Comparison of ENCODE assay signal across 13 cellular contexts in genomic region chr17:9512323-9513168, GRCh38.
A peak's percentile ranks its signal among the peaks of the same experiment; 100 is the strongest.
DNase-seq lines count a peak whose midpoint lies in the region; ATAC-seq and TF ChIP-seq lines count a peak whose summit lies in the region.
"Had no signal": no experiment of that assay in that cellular context is flagged by ENCODE, and none has a peak within 500 bp of the region (broad histone marks: within the 10 kb centered on the region; RNA-seq: fewer than 3 reads in every experiment).

No MANE protein-coding gene starts in this region.

- H3K9ac ChIP-seq in HCT116 (ENCODE audit: low read length) (no peak overlapping the region), fibroblast of lung (ENCODE audit: insufficient read depth, low read length) (no peak overlapping the region)

- H3K79me2 ChIP-seq in HCT116 (ENCODE audit: insufficient read depth, low read length) (no peaks in the 10 kb centered on the region), fibroblast of lung (ENCODE audit: control insufficient read depth, insufficient read depth, low read length) (no peaks in the 10 kb centered on the region)

- no peak for TF ChIP-seq POLR2A in HCT116 (IDR thresholded peaks at IDR 0.05; ENCODE audit: borderline replicate concordance, extremely low read depth, insufficient read depth, insufficient read length)

- H3K27ac ChIP-seq in HCT116 (ENCODE audit: low read depth, low read length) = no peak overlapping the region; the same call in 1 of the 2 replicates
- H3K27ac ChIP-seq in fibroblast of lung (ENCODE audit: insufficient read depth, low read length) = no peak overlapping the region
- H3K27ac ChIP-seq: uterus had no signal

- no TSS peak for BruUV-seq in HCT116 (replicated peaks; lab: Mats Ljungman, UMichigan)

- ATAC-seq in HCT116 = peak; percentile 96
- no peak for ATAC-seq in HG02840 (IDR thresholded peaks at IDR 0.05; ENCODE audit: low FRiP score, unreplicated experiment)
- ATAC-seq in GM19395 (IDR thresholded peaks at IDR 0.05; ENCODE audit: unreplicated experiment) = no peak
- ATAC-seq: activated CD8-positive, alpha-beta memory T cell treated with anti-CD3 and anti-CD28 coated beads, Interleukin-2, amount 10 ng/mL, durations not matched to agents 7 days and 5 days; natural killer cell treated with Interleukin-12 subunit alpha and Interleukin-12 subunit beta and Interleukin-15 and Interleukin-18, amount 100 ng/mL, for 72 hours had no signal

- CTCF ChIA-PET in HCT116 (lab: Charles Lee) = interaction anchor here (1.5 kb wide), 1 partner anchor 10 kb away, joined by 4 read pairs; no protein-coding TSS in a partner anchor

- DNase-seq in A172 (ENCODE audit: low spot score) (peak; percentile 59), HCT116 (ENCODE audit: low read depth, low spot score) (peak; percentile 65), SW 1271 (lab: John Stamatoyannopoulos, UW) (peak; percentile 22 to 25), fibroblast of lung (ENCODE audit: low read depth in 2 of 2) (peak; percentile 70 to 80), posterior cingulate gyrus (no peak)
- DNase-seq in activated CD8-positive, alpha-beta memory T cell treated with anti-CD3 and anti-CD28 coated beads, Interleukin-2, amount 50 U/mL, for 4 hours = no peak
- DNase-seq: activated CD8-positive, alpha-beta memory T cell treated with anti-CD3 and anti-CD28 coated beads, Interleukin-2, amount 10 ng/mL, durations not matched to agents 7 days and 5 days; amygdala; NCI-H1092; uterus had no signal

- RAD21 ChIA-PET in HCT116 (lab: Charles Lee; ENCODE audit: low non-redundant PET in 1 of 2, low total read pairs in 2 of 2, uncharacterized antibody in 2 of 2, unreplicated experiment in 2 of 2) = no interaction called here

- H3K27me3 ChIP-seq in HCT116 (ENCODE audit: insufficient read depth, low read length) (no peaks in the 10 kb centered on the region), fibroblast of lung (ENCODE audit: control insufficient read depth, insufficient read depth, low read length) (no peaks in the 10 kb centered on the region)
- H3K27me3 ChIP-seq: uterus had no signal

- TF ChIP-seq RAD21 in HCT116 (IDR thresholded peaks at IDR 0.05; ENCODE audit: low read depth) = no peak

- POLR2A ChIA-PET in HCT116 (lab: Charles Lee) = interaction anchor here (0.6 kb wide), 1 partner anchor 10 kb away, joined by 4 read pairs; no protein-coding TSS in a partner anchor

- intact Hi-C loops in HCT116 (cut with micrococcal nuclease) = no loop called here
- intact Hi-C loops in posterior cingulate gyrus (cut with DNase I) = no loop called here

- H3K4me2 ChIP-seq in HCT116 (ENCODE audit: low read length) = peak overlapping the region; percentile 64
- H3K4me2 ChIP-seq in fibroblast of lung (ENCODE audit: extremely low read depth, insufficient read depth, low read length) = peak overlapping the region; percentile 25

- H3K36me3 ChIP-seq in HCT116 (ENCODE audit: control insufficient read depth in 1 of 2, insufficient read depth in 2 of 2, low read length in 2 of 2) (no peaks in the 10 kb centered on the region), fibroblast of lung (ENCODE audit: control insufficient read depth, insufficient read depth, low read length) (no peaks in the 10 kb centered on the region)
- H3K36me3 ChIP-seq: uterus had no signal

- no peak for TF ChIP-seq CTCF in HCT116 (IDR thresholded peaks at IDR 0.05 in 2 of 3, conservative IDR thresholded peaks at IDR 0.05 in 1 of 3; ENCODE audit: borderline replicate concordance in 1 of 3, insufficient read depth in 1 of 3, low read depth in 2 of 3, low read length in 2 of 3)
- no peak for TF ChIP-seq CTCF in fibroblast of lung (conservative IDR thresholded peaks at IDR 0.05 in 1 of 2, IDR thresholded peaks at IDR 0.05 in 1 of 2; ENCODE audit: low read depth in 1 of 2, low read length in 2 of 2)

- H3K4me1 ChIP-seq in HCT116 (ENCODE audit: control insufficient read depth in 1 of 2, insufficient read depth in 2 of 2, low read length in 2 of 2) (peaks cover 15 to 20% of the 10 kb centered on the region in 2 experiments; a peak in 3 of 4 replicates), fibroblast of lung (ENCODE audit: control insufficient read depth, extremely low read depth, insufficient read depth, low read length) (no peaks in the 10 kb centered on the region)
- H3K4me1 ChIP-seq: uterus had no signal

- H4K20me1 ChIP-seq in HCT116 (ENCODE audit: insufficient read depth) = no peaks in the 10 kb centered on the region
- H4K20me1 ChIP-seq in fibroblast of lung (ENCODE audit: control insufficient read depth, extremely low read depth, insufficient read depth, low read length) = no peaks in the 10 kb centered on the region

- H2AFZ ChIP-seq in HCT116 (ENCODE audit: low read depth, low read length, poor library complexity, severe bottlenecking) (no peak overlapping the region), fibroblast of lung (ENCODE audit: low read length) (no peak overlapping the region)

- H3K9me3 ChIP-seq in HCT116 (ENCODE audit: control insufficient read depth in 1 of 2, insufficient read depth in 1 of 2, low read depth in 1 of 2, low read length in 2 of 2) (peaks cover 0 to 4% of the 10 kb centered on the region in 2 experiments; a peak in 1 of 4 replicates), fibroblast of lung (ENCODE audit: control insufficient read depth, insufficient read depth, low read depth, low read length) (no peaks in the 10 kb centered on the region)

- H3K4me3 ChIP-seq in HCT116 (replicated peaks in 1 of 2; ENCODE audit: low read depth in 1 of 2, low read length in 2 of 2) (peak overlapping the region in 1 of 2 experiments; percentile 12; a peak in 2 of 4 replicates), fibroblast of lung (replicated peaks in 1 of 4; ENCODE audit: control extremely low read depth in 1 of 4, insufficient read depth in 1 of 4, low read depth in 3 of 4, low read length in 4 of 4) (no peak overlapping the region)
- H3K4me3 ChIP-seq: uterus had no signal

- H3K9me2 ChIP-seq in HCT116 (ENCODE audit: insufficient read depth) = no peaks in the 10 kb centered on the region

TF ChIP-seq in HCT116, 20 proteins besides CTCF, POLR2A, EP300 and RAD21:
- TF ChIP-seq FOSL1 (IDR thresholded peaks at IDR 0.05; ENCODE audit: low read depth) (peak; percentile 76), CBX3 (IDR thresholded peaks at IDR 0.05; ENCODE audit: low read depth) (0 out of 2 replicates have a peak, but pooled peaks have one; percentile 60), POLR2AphosphoS5 (IDR thresholded peaks at IDR 0.05; ENCODE audit: low read depth, low read length) (peak; percentile 25; the same call in 1 of the 2 replicates), SIN3A (IDR thresholded peaks at IDR 0.05; ENCODE audit: low read depth) (no peak), CEBPB (IDR thresholded peaks at IDR 0.05; ENCODE audit: low read depth) (peak; percentile 89), EGR1 (IDR thresholded peaks at IDR 0.05; ENCODE audit: low read depth) (0 out of 2 replicates have a peak, but pooled peaks have one; percentile 14), JUND (IDR thresholded peaks at IDR 0.05) (peak; percentile 61), SP1 (IDR thresholded peaks at IDR 0.05; ENCODE audit: low read depth) (peak; percentile 52)
- TF ChIP-seq, protein P1, sequence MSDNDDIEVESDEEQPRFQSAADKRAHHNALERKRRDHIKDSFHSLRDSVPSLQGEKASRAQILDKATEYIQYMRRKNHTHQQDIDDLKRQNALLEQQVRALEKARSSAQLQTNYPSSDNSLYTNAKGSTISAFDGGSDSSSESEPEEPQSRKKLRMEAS (IDR thresholded peaks at IDR 0.05) = no peak
- TF ChIP-seq, protein P2, sequence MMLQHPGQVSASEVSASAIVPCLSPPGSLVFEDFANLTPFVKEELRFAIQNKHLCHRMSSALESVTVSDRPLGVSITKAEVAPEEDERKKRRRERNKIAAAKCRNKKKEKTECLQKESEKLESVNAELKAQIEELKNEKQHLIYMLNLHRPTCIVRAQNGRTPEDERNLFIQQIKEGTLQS (IDR thresholded peaks at IDR 0.05) = peak; percentile 87
TF ChIP-seq in HCT116: peak in this region for 8.

Comparison
In these comparisons a context has a peak if more than half of its experiments do, and no peak if none do; other contexts are left out.
1. DNase-seq: peak in A172 (single experiment), HCT116 (single experiment), SW 1271 (2 of 2) and fibroblast of lung (2 of 2); none in activated CD8-positive, alpha-beta memory T cell treated with anti-CD3 and anti-CD28 coated beads, Interleukin-2, amount 50 U/mL, for 4 hours (single experiment) and posterior cingulate gyrus (0 of 10).